9 cellular contexts compared by ENCODE assay signal in the genomic region with DNA sequence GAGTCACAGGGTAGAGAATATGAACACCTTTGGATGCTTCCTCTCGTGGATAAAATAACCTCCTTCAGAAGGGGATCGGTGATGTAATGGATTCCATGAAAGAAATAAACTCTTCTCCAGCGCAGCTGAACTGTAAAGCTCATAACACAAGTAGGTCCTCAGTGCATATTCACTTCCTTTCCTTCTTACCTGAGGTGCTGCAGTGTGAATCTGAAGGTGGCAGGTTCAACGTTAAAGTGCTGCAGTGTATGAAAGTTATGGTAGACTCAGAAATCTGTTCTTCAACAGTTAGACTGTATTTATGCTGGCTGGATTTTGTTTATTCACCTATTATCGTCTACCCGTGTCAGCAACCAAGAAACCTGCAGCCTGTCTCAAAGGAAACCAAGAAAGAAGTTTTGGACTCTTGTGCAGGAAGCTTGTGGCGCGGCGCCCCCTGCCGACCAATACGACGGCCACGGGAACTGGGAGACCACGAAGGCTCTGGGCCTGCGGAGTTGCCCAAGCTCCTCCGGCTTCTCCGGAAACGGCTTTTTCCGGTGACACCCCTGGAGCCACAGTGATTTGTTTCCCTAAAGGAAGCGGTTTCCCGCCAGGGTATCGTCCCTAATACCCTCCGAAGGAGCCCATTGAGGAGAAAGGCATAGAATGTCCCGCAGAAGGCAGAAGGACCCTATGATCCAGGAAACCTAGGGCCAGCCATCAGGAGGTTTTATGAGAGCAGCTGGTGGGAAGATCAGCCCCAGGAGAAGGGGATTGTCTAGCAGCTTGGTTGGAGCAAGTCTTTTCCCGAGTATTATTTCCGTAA. TPM values are rescaled to one million over a fixed set of nuclear protein-coding genes. Genes with fewer than 3 reads are reported as not detected.
A peak's percentile ranks its signal among the peaks of the same experiment; 100 is the strongest.
DNase-seq lines count a peak whose midpoint lies in the region; ATAC-seq and TF ChIP-seq lines count a peak whose summit lies in the region.
"Had no signal": no experiment of that assay in that cellular context is flagged by ENCODE, and none has a peak within 500 bp of the region (broad histone marks: within the 10 kb centered on the region; RNA-seq: fewer than 3 reads in every experiment).

No MANE protein-coding gene starts in this region.

- TF ChIP-seq CTCF in GM10266 (IDR thresholded peaks at IDR 0.05; ENCODE audit: control insufficient read depth, insufficient read depth, low read depth, missing control alignments) = peak; percentile 83
- peak; percentile 68 for TF ChIP-seq CTCF in osteocyte (IDR thresholded peaks at IDR 0.05)
- TF ChIP-seq CTCF in testis (IDR thresholded peaks at IDR 0.05) = peak; percentile 61 to 77 (median 71)

- H3K27ac Mint-ChIP-seq in osteocyte (ENCODE audit: unreplicated experiment) = no peak overlapping the region

- no peak overlapping the region for H3K27ac ChIP-seq in testis

- intact Hi-C loops in testis (cut with DNase I; ENCODE audit: low total_unique reads) = no loop called here

- no peak overlapping the region for H3K4me3 Mint-ChIP-seq in osteocyte (ENCODE audit: unreplicated experiment)

- H3K4me3 ChIP-seq in testis = peak overlapping the region; percentile 13 to 21

- peaks cover 26% of the 10 kb centered on the region for H3K27me3 Mint-ChIP-seq in osteocyte (ENCODE audit: unreplicated experiment)

- DNase-seq in GM10266 (ENCODE audit: extremely low spot score) (peak; percentile 53), RKO (ENCODE audit: low spot score) (peak; percentile 24), glomerular endothelial cell (ENCODE audit: extremely low read depth, low read depth, low spot score) (peak; percentile 36), osteocyte (ENCODE audit: extremely low spot score, unreplicated experiment) (peak; percentile 87), testis (peak; percentile 92), T1000 (lab: John Stamatoyannopoulos, UW) (no peak)
- peak; percentile 61 for DNase-seq in activated effector memory CD4-positive, alpha-beta T cell treated with Interleukin-2 at 50 U/mL for 16 hours

- no peaks in the 10 kb centered on the region for H3K9me3 ChIP-seq in testis

- peaks cover 2% of the 10 kb centered on the region for H3K4me1 Mint-ChIP-seq in osteocyte (ENCODE audit: unreplicated experiment)

- H3K9me3 Mint-ChIP-seq in osteocyte (ENCODE audit: unreplicated experiment) = no peaks in the 10 kb centered on the region

- peak; percentile 74 for ATAC-seq in HG02763 (IDR thresholded peaks at IDR 0.05; ENCODE audit: unreplicated experiment)

- peaks cover 3% of the 10 kb centered on the region for H3K4me1 ChIP-seq in testis

- no peaks in the 10 kb centered on the region for H3K36me3 Mint-ChIP-seq in osteocyte (ENCODE audit: unreplicated experiment)

- H3K36me3 ChIP-seq in testis (ENCODE audit: low read depth, missing control alignments) = no peaks in the 10 kb centered on the region

- no peak for TF ChIP-seq POLR2A in testis (IDR thresholded peaks at IDR 0.05)

- H3K27me3 ChIP-seq in testis = no peaks in the 10 kb centered on the region

- WGBS in testis, 2 donors = 11 to 15% methylated on average over 18 to 26 of the region's 26 CpGs

RNA-seq across cellular contexts. Expression of a gene that starts 17.6 kb away (rescaled TPM):
- not detected in 2 replicates for total RNA-seq in glomerular endothelial cell
- not detected in 2 replicates for total RNA-seq in osteocyte
- total RNA-seq in testis = under 1 TPM; 0.50 to 0.63 TPM
- polyA plus RNA-seq in testis (ENCODE audit: insufficient read depth, low read depth, low replicate concordance) = 1.4 TPM
- total RNA-seq: subcutaneous adipose tissue had no signal
